ENCODE assay signal across 18 cellular contexts in the genomic region with DNA sequence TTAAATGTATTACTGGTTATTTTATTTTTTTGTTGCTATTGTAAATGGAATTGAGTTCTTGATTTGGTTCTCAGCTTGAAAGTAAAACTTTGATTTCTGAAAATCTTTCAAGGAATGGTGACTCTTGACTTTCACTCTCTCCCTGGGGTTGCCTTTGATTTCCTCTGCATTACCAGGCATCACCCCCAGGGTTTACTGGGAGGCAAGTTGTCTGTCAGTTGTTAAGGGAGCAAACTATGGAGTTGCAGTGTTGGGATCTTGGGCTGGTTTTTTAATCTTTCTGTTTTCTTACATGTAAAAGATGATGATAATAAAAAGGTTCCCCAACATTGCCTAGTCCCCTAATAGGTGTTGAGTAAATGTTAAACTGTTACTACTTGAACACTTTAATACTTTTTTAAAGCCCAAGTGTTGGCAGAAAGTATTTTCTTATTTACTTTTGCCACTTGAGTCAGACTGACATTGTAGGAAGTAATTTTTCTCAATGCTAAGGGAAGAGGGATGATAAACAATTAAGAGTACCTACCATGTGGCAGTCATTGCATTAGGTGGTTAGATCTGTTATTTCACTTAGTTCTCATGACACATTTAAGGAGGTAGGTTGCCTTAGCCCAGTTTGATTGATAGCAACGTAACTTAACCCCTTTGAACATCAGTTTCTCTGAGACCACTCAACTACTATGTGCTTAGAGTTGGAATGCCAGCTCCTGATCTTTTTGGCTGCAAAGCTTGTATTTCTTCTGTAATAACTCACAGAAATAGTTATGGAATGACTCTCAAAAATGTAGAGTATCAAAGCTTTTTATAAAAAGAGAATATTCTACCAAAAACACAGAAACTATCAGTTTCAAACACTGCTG.
DNase-seq lines count a peak whose midpoint lies in the region; ATAC-seq, FAIRE-seq and TF ChIP-seq lines count a peak whose summit lies in the region.
"Had no signal": no experiment of that assay in that cellular context is flagged by ENCODE, and none has a peak within 500 bp of the region (broad histone marks: within the 10 kb centered on the region; RNA-seq: fewer than 3 reads in every experiment).

No MANE protein-coding gene starts in this region.

- H4K20me1 ChIP-seq in H1 (replicated peaks in 1 of 2; ENCODE audit: control insufficient read depth in 1 of 2, insufficient read depth in 2 of 2, low read length in 2 of 2) = no peaks in the 10 kb centered on the region

- H3K79me1 ChIP-seq in H1 (ENCODE audit: low read depth, low read length) = no peaks in the 10 kb centered on the region

- no peak for TF ChIP-seq EP300 in H1 (IDR thresholded peaks at IDR 0.05; ENCODE audit: borderline replicate concordance in 1 of 2, low read depth in 2 of 2, low read length in 2 of 2)

- no peak overlapping the region for H3K4me2 ChIP-seq in H1 (ENCODE audit: insufficient read depth in 1 of 2, low read depth in 2 of 2, low read length in 2 of 2)

- H2BK20ac ChIP-seq in H1 (ENCODE audit: low read length) = no peak overlapping the region

- H3K36me3 ChIP-seq in BE2C (no peaks in the 10 kb centered on the region), H1 (ENCODE audit: control insufficient read depth in 2 of 4, insufficient read depth in 4 of 4, low read length in 3 of 4) (no peaks in the 10 kb centered on the region), left lung (no peaks in the 10 kb centered on the region)
- H3K36me3 ChIP-seq: sigmoid colon had no signal

- H3K18ac ChIP-seq in H1 (ENCODE audit: extremely low read depth, low read length) = no peak overlapping the region

- no peak overlapping the region for H2BK12ac ChIP-seq in H1 (ENCODE audit: low read depth, low read length)

- no peak overlapping the region for H4K5ac ChIP-seq in H1 (ENCODE audit: insufficient read length, low read depth, low read length)

- H3K27ac ChIP-seq in H1 (ENCODE audit: low read depth, low read length) (no peak overlapping the region), left lung (no peak overlapping the region)
- H3K27ac ChIP-seq: C4-2B, sigmoid colon, VCaP had no signal

- no peak overlapping the region for H3K4ac ChIP-seq in H1 (replicated peaks; ENCODE audit: insufficient read length, low read depth, low read length)

- POLR2A ChIA-PET in H1 (lab: Charles Lee; ENCODE audit: partially characterized antibody) = no interaction called here

- no peak overlapping the region for H2AFZ ChIP-seq in H1 (ENCODE audit: low read length)

- H3K23ac ChIP-seq in H1 (ENCODE audit: insufficient read length) = no peak overlapping the region

- H3K79me2 ChIP-seq in H1 (ENCODE audit: control insufficient read depth in 1 of 2, insufficient read depth in 2 of 2, low read length in 2 of 2) = no peaks in the 10 kb centered on the region

- intact Hi-C loops in left lung (cut with DNase I) = no loop called here
- intact Hi-C loops in posterior vena cava (cut with DNase I) = no loop called here

- no peak overlapping the region for H2BK15ac ChIP-seq in H1 (ENCODE audit: low read length)

- H2BK120ac ChIP-seq in H1 (replicated peaks; ENCODE audit: low read depth, low read length) = no peak overlapping the region

- H3K27me3 ChIP-seq in BE2C (no peaks in the 10 kb centered on the region), H1 (replicated peaks in 1 of 4; ENCODE audit: control insufficient read depth in 3 of 4, extremely low read depth in 1 of 4, insufficient read depth in 3 of 4, low read length in 3 of 4) (no peaks in the 10 kb centered on the region), left lung (no peaks in the 10 kb centered on the region)
- H3K27me3 ChIP-seq: sigmoid colon had no signal

- ATAC-seq in left lung = peak; percentile 86
- ATAC-seq in HG03442 (IDR thresholded peaks at IDR 0.05; ENCODE audit: unreplicated experiment) = no peak
- ATAC-seq: activated naive CD4-positive, alpha-beta T cell treated with anti-CD3 and anti-CD28 coated beads, Interleukin-2, amount 50 U/mL, for 72 hours; stimulated activated naive CD8-positive, alpha-beta T cell treated with anti-CD3 and anti-CD28 coated beads, Interleukin-15, amount 100 ng/mL, for 72 hours had no signal

- H2BK5ac ChIP-seq in H1 (ENCODE audit: low read depth, low read length) = no peak overlapping the region

- H4K8ac ChIP-seq in H1 (ENCODE audit: extremely low read depth, insufficient read depth, low read length) = no peak overlapping the region

- H3K9ac ChIP-seq in H1 (replicated peaks in 1 of 4; ENCODE audit: extremely low read depth in 1 of 4, low read depth in 3 of 4, low read length in 3 of 4) = no peak overlapping the region

- H4K91ac ChIP-seq in H1 (replicated peaks; ENCODE audit: insufficient read length, low read length) = no peak overlapping the region

- no peaks in the 10 kb centered on the region for H3K4me1 ChIP-seq in BE2C
- no peaks in the 10 kb centered on the region for H3K4me1 ChIP-seq in H1 (replicated peaks in 1 of 4; ENCODE audit: control insufficient read depth in 3 of 4, insufficient read depth in 4 of 4, low read length in 3 of 4)
- peaks cover 0 to 5% of the 10 kb centered on the region in 2 donors for H3K4me1 ChIP-seq in left lung

- CTCF ChIA-PET in H1 (lab: Charles Lee; ENCODE audit: partially characterized antibody) = interaction anchor here (0.7 to 2.3 kb wide), 15 partner anchors 9 to 134 kb away, joined by 3 to 10 read pairs (median 3); no protein-coding TSS in a partner anchor

- TF ChIP-seq RAD21 in H1 (IDR thresholded peaks at IDR 0.05 in 1 of 2, conservative IDR thresholded peaks at IDR 0.05 in 1 of 2; ENCODE audit: low read depth in 2 of 2, low read length in 2 of 2) = peak in 1 of 2 experiments; percentile 16; a peak in 1 of 4 replicates

- H3K4me3 ChIP-seq in BE2C (ENCODE audit: low read depth, low read length) = no peak overlapping the region
- no peak overlapping the region for H3K4me3 ChIP-seq in H1 (ENCODE audit: extremely low read depth in 1 of 4, insufficient read depth in 2 of 4, low read depth in 3 of 4, low read length in 4 of 4)
- H3K4me3 ChIP-seq in left lung = no peak overlapping the region
- H3K4me3 ChIP-seq: sigmoid colon had no signal

- DNase-seq in BE2C (no peak), LHCN-M2 (ENCODE audit: low read depth) (peak; percentile 24), H1 (ENCODE audit: low read depth in 1 of 2, low spot score in 2 of 2) (no peak), left lung (no peak), amniotic stem cell (lab: John Stamatoyannopoulos, UW) (no peak), posterior vena cava (ENCODE audit: low spot score) (no peak), glomerular visceral epithelial cell (ENCODE audit: extremely low spot score) (no peak)
- DNase-seq: cerebellar nuclear complex; islet precursor cell; naive B cell; sigmoid colon; stimulated activated naive CD8-positive, alpha-beta T cell treated with anti-CD3 and anti-CD28 coated beads, Interleukin-15, amount 100 ng/mL, for 72 hours had no signal

- TF ChIP-seq CTCF in BE2C (IDR thresholded peaks at IDR 0.05; ENCODE audit: low read depth, low read length) = peak; percentile 45
- peak in 2 of 3 experiments; percentile 9 to 43; a peak in 2 of 4 replicates for TF ChIP-seq CTCF in H1 (IDR thresholded peaks at IDR 0.05; ENCODE audit: control extremely low read depth in 1 of 3, insufficient read depth in 1 of 3, low read depth in 1 of 3, low read length in 3 of 3)
- no peak for TF ChIP-seq CTCF in left lung (IDR thresholded peaks at IDR 0.05)

- TF ChIP-seq POLR2A in H1 (IDR thresholded peaks at IDR 0.05; ENCODE audit: control extremely low read depth in 1 of 2, low read depth in 2 of 2, low read length in 2 of 2) = no peak

- WGBS in H1 (ENCODE audit: extremely low coverage in 1 of 2, insufficient coverage in 1 of 2, insufficient read length in 1 of 2, insufficient replicate concordance in 2 of 2, low coverage in 1 of 2, low lambda C conversion rate in 2 of 2, missing lambda C conversion rate in 1 of 2), 2 experiments = 87% methylated on average over 1 of the region's 1 CpG; no CpG with 5 or more reads in 1 of the 2 experiments

- no peaks in the 10 kb centered on the region for H3K23me2 ChIP-seq in H1 (ENCODE audit: low read depth, low read length)

- FAIRE-seq in H1 (lab: Jason Lieb, UNC) = peak; percentile 77
- FAIRE-seq: G401.6, GM19239 had no signal

- no peak overlapping the region for H3K56ac ChIP-seq in H1 (replicated peaks; ENCODE audit: insufficient read length, low read depth, low read length)

- H2AK5ac ChIP-seq in H1 (ENCODE audit: low read depth, low read length) = no peak overlapping the region

- H3K14ac ChIP-seq in H1 (ENCODE audit: insufficient read length) = no peak overlapping the region

- H3K9me3 ChIP-seq in BE2C = no peaks in the 10 kb centered on the region
- H3K9me3 ChIP-seq in H1 (ENCODE audit: insufficient read depth in 2 of 2, low read depth in 1 of 2, low read length in 1 of 2) = 0 out of 4 replicates have a peak, but pooled peaks cover 0 to 7% of the 10 kb centered on the region in 2 experiments
- H3K9me3 ChIP-seq in left lung = no peaks in the 10 kb centered on the region
- H3K9me3 ChIP-seq: sigmoid colon had no signal

TF ChIP-seq in H1, 55 proteins besides CTCF, POLR2A, EP300 and RAD21:
- no peak for TF ChIP-seq GABPA (IDR thresholded peaks at IDR 0.05; ENCODE audit: borderline replicate concordance, insufficient read depth, low read length)
- TF ChIP-seq CBX5 (IDR thresholded peaks at IDR 0.05; ENCODE audit: low read depth, low read length) = no peak
- no peak for TF ChIP-seq TAF1 (IDR thresholded peaks at IDR 0.05; ENCODE audit: low read depth, low read length)
- TF ChIP-seq CHD1 (IDR thresholded peaks at IDR 0.05; ENCODE audit: low read depth, low read length) = no peak
- TF ChIP-seq SRF (IDR thresholded peaks at IDR 0.05; ENCODE audit: low read depth, low read length) = no peak
- TF ChIP-seq BRCA1 (IDR thresholded peaks at IDR 0.05; ENCODE audit: low read depth, low read length) = no peak
- no peak for TF ChIP-seq SAP30 (IDR thresholded peaks at IDR 0.05; ENCODE audit: insufficient read depth, insufficient replicate concordance, low read length)
- TF ChIP-seq, protein P1, sequence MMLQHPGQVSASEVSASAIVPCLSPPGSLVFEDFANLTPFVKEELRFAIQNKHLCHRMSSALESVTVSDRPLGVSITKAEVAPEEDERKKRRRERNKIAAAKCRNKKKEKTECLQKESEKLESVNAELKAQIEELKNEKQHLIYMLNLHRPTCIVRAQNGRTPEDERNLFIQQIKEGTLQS (IDR thresholded peaks at IDR 0.05; ENCODE audit: insufficient read depth, low read depth, low read length) = no peak
- TF ChIP-seq JUN (IDR thresholded peaks at IDR 0.05; ENCODE audit: low read depth, low read length) = no peak
- TF ChIP-seq HDAC6 (IDR thresholded peaks at IDR 0.05; ENCODE audit: low read depth, low read length) = no peak
- no peak for TF ChIP-seq JUND (IDR thresholded peaks at IDR 0.05; ENCODE audit: low read length)
- TF ChIP-seq CHD2 (IDR thresholded peaks at IDR 0.05; ENCODE audit: low read length) = no peak
- no peak for TF ChIP-seq POU5F1 (IDR thresholded peaks at IDR 0.05; ENCODE audit: low read depth, low read length)
- TF ChIP-seq SP4 (IDR thresholded peaks at IDR 0.05; ENCODE audit: low read length) = no peak

Comparison
In these comparisons a context has a peak if more than half of its experiments do, and no peak if none do; other contexts are left out.
1. CTCF ChIP-seq: peak in BE2C (single experiment) and H1 (2 of 3); none in left lung (0 of 2).